ENCODE assay signal across 8 cellular contexts in the genomic region with DNA sequence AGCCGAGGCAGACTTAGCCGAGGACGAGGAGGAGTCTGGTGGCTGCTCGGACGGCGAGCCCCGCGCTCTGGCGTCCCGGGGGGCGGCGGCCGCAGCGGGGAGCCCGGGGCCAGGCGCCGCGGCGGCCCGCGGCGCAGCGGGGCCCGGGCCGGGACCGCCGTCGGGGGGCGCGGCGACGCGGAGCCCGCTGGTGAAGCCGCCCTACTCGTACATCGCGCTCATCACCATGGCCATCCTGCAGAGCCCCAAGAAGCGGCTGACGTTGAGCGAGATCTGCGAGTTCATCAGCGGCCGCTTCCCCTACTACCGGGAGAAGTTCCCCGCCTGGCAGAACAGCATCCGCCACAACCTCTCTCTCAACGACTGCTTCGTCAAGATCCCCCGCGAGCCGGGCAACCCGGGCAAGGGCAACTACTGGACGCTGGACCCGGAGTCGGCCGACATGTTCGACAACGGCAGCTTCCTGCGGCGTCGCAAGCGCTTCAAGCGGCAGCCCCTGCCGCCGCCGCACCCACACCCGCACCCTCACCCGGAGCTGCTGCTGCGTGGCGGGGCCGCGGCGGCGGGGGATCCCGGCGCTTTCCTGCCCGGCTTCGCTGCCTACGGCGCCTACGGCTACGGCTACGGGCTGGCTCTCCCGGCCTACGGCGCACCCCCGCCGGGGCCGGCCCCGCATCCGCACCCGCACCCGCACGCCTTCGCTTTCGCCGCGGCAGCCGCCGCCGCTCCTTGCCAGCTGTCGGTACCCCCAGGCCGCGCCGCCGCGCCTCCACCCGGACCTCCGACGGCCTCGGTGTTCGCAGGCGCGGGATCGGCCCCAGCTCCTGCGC. TPM values are rescaled to one million over a fixed set of nuclear protein-coding genes. Genes with fewer than 3 reads are reported as not detected.
A peak's percentile ranks its signal among the peaks of the same experiment; 100 is the strongest.
DNase-seq lines count a peak whose midpoint lies in the region; ATAC-seq and TF ChIP-seq lines count a peak whose summit lies in the region.

No MANE protein-coding gene starts in this region.

- H3K4me3 ChIP-seq in heart right ventricle (peak overlapping the region; percentile 46 to 87 (median 70)), foreskin fibroblast (ENCODE audit: low read depth in 1 of 2, low read length in 2 of 2) (peak overlapping the region; percentile 21 to 76)

- WGBS in heart right ventricle, 2 donors: 2 to 4% methylated on average over 112 to 117 of the region's 117 CpGs

- no peak for TF ChIP-seq CTCF in heart right ventricle (IDR thresholded peaks at IDR 0.05)
- no peak for TF ChIP-seq CTCF in foreskin fibroblast (IDR thresholded peaks at IDR 0.05; ENCODE audit: low read depth, low read length)

- H3K4me1 ChIP-seq in heart right ventricle: peaks cover 4 to 39% (median 27%) of the 10 kb centered on the region in 9 donors

- peak overlapping the region; percentile 93 for H3K4me3 Mint-ChIP-seq in activated CD4-positive, alpha-beta memory T cell treated with anti-CD3 and anti-CD28 coated beads, Interleukin-2, amount 10 ng/mL, durations not matched to agents 7 days and 5 days
- H3K4me3 Mint-ChIP-seq in stimulated activated naive B cell treated with anti-CD40 and anti-IgM and Interleukin-4, amounts not matched to agents 10 μg/mL and 1 μg/mL and 100 μg/mL, for 72 hours: peak overlapping the region; percentile 60 to 88

- H3K36me3 Mint-ChIP-seq in activated CD4-positive, alpha-beta memory T cell treated with anti-CD3 and anti-CD28 coated beads, Interleukin-2, amount 10 ng/mL, durations not matched to agents 7 days and 5 days (ENCODE audit: low read depth): peaks cover 28% of the 10 kb centered on the region
- H3K36me3 Mint-ChIP-seq in stimulated activated naive B cell treated with anti-CD40 and anti-IgM and Interleukin-4, amounts not matched to agents 10 μg/mL and 1 μg/mL and 100 μg/mL, for 72 hours: no peaks in the 10 kb centered on the region

- H3K27ac Mint-ChIP-seq in activated CD4-positive, alpha-beta memory T cell treated with anti-CD3 and anti-CD28 coated beads, Interleukin-2, amount 10 ng/mL, durations not matched to agents 7 days and 5 days: peak overlapping the region; percentile 65
- no peak overlapping the region for H3K27ac Mint-ChIP-seq in stimulated activated naive B cell treated with anti-CD40 and anti-IgM and Interleukin-4, amounts not matched to agents 10 μg/mL and 1 μg/mL and 100 μg/mL, for 72 hours

- no peaks in the 10 kb centered on the region for H3K36me3 ChIP-seq in heart right ventricle

- peaks cover 26% of the 10 kb centered on the region for H3K4me1 Mint-ChIP-seq in activated CD4-positive, alpha-beta memory T cell treated with anti-CD3 and anti-CD28 coated beads, Interleukin-2, amount 10 ng/mL, durations not matched to agents 7 days and 5 days
- peaks cover 10 to 20% of the 10 kb centered on the region in 2 donors for H3K4me1 Mint-ChIP-seq in stimulated activated naive B cell treated with anti-CD40 and anti-IgM and Interleukin-4, amounts not matched to agents 10 μg/mL and 1 μg/mL and 100 μg/mL, for 72 hours

- POLR2A ChIA-PET in activated CD4-positive, alpha-beta memory T cell treated with anti-CD3 and anti-CD28 coated beads, Interleukin-2, amount 10 ng/mL, durations not matched to agents 7 days and 5 days (lab: Charles Lee): interaction anchor here (1.6 to 3.2 kb wide), 4 partner anchors 10 to 227 kb away, joined by 4 to 22 read pairs (median 18); partner anchors contain the start of genes CMPK1 and STIL

- no peaks in the 10 kb centered on the region for H3K9me3 Mint-ChIP-seq in activated CD4-positive, alpha-beta memory T cell treated with anti-CD3 and anti-CD28 coated beads, Interleukin-2, amount 10 ng/mL, durations not matched to agents 7 days and 5 days
- no peaks in the 10 kb centered on the region for H3K9me3 Mint-ChIP-seq in stimulated activated naive B cell treated with anti-CD40 and anti-IgM and Interleukin-4, amounts not matched to agents 10 μg/mL and 1 μg/mL and 100 μg/mL, for 72 hours

- DNase-seq in heart right ventricle: no peak
- no peak for DNase-seq in left ventricle myocardium superior
- peak; percentile 47 for DNase-seq in activated CD4-positive, alpha-beta memory T cell treated with anti-CD3 and anti-CD28 coated beads, Interleukin-2, amount 10 ng/mL, durations not matched to agents 7 days and 5 days
- peak in 1 of 2 donors; percentile 38 for DNase-seq in foreskin fibroblast
- no peak for DNase-seq in stimulated activated naive B cell treated with anti-CD40 and anti-IgM and Interleukin-4, amounts not matched to agents 10 μg/mL and 1 μg/mL and 100 μg/mL, for 72 hours
- DNase-seq in HPDE6-E6E7 (ENCODE audit: extremely low spot score): no peak
- DNase-seq in SHP77 treated with DMSO at 0.1 percent for 48 hours (lab: John Stamatoyannopoulos, UW): no peak

- CTCF ChIA-PET in activated CD4-positive, alpha-beta memory T cell treated with anti-CD3 and anti-CD28 coated beads, Interleukin-2, amount 10 ng/mL, durations not matched to agents 7 days and 5 days (lab: Charles Lee): interaction anchor here (0.9 to 7.5 kb wide), 30 partner anchors 7 to 1136 kb away, joined by 3 to 91 read pairs (median 5); partner anchors contain the start of genes CMPK1 and STIL

- H3K9me3 ChIP-seq in heart right ventricle: no peaks in the 10 kb centered on the region

- ATAC-seq in heart right ventricle (no peak), left ventricle myocardium superior (no peak), GM19351 (IDR thresholded peaks at IDR 0.05; ENCODE audit: unreplicated experiment) (no peak)
- ATAC-seq in stimulated activated naive B cell treated with anti-CD40 and anti-IgM and Interleukin-4, amounts not matched to agents 10 μg/mL and 1 μg/mL and 100 μg/mL, for 72 hours (replicated peaks): no peak

- intact Hi-C loops in heart right ventricle (cut with DNase I): loop anchor here in 3 of 10 donors (5.0 kb wide), 3 partner anchors 134 to 274 kb away; no protein-coding TSS in a partner anchor
- intact Hi-C loops in left ventricle myocardium superior (cut with micrococcal nuclease): no loop called here

- H3K27me3 ChIP-seq in heart right ventricle: peaks cover 29 to 99% (median 94%) of the 10 kb centered on the region in 7 donors

- H3K27ac ChIP-seq in heart right ventricle: peak overlapping the region in 1 of 10 donors; percentile 94

- peaks cover 3% of the 10 kb centered on the region for H3K27me3 Mint-ChIP-seq in activated CD4-positive, alpha-beta memory T cell treated with anti-CD3 and anti-CD28 coated beads, Interleukin-2, amount 10 ng/mL, durations not matched to agents 7 days and 5 days
- H3K27me3 Mint-ChIP-seq in stimulated activated naive B cell treated with anti-CD40 and anti-IgM and Interleukin-4, amounts not matched to agents 10 μg/mL and 1 μg/mL and 100 μg/mL, for 72 hours: peaks cover 23 to 28% of the 10 kb centered on the region in 2 donors

RNA-seq across cellular contexts. Expression of gene FOXD2, which starts 0.7 kb away (rescaled TPM):
- total RNA-seq in heart right ventricle (under 1 TPM in 4 of 10 donors, not detected in 6; 0.05 to 0.14 (median 0.07) TPM), left ventricle myocardium superior (not detected)
- under 1 TPM in 1 of 2 donors, not detected in 1; 0.01 TPM for polyA plus RNA-seq in heart right ventricle
- total RNA-seq in activated CD4-positive, alpha-beta memory T cell treated with anti-CD3 and anti-CD28 coated beads, Interleukin-2, amount 10 ng/mL, durations not matched to agents 7 days and 5 days: under 1 TPM; 0.65 to 0.68 TPM

RNA-seq across cellular contexts. Expression of gene FOXE3, which starts 22.5 kb away (rescaled TPM):
- total RNA-seq in heart right ventricle: not detected
- polyA plus RNA-seq in heart right ventricle: under 1 TPM in 1 of 2 donors, not detected in 1; 0.03 TPM
- not detected for total RNA-seq in left ventricle myocardium superior
- not detected for total RNA-seq in activated CD4-positive, alpha-beta memory T cell treated with anti-CD3 and anti-CD28 coated beads, Interleukin-2, amount 10 ng/mL, durations not matched to agents 7 days and 5 days
